In the genomic region with DNA sequence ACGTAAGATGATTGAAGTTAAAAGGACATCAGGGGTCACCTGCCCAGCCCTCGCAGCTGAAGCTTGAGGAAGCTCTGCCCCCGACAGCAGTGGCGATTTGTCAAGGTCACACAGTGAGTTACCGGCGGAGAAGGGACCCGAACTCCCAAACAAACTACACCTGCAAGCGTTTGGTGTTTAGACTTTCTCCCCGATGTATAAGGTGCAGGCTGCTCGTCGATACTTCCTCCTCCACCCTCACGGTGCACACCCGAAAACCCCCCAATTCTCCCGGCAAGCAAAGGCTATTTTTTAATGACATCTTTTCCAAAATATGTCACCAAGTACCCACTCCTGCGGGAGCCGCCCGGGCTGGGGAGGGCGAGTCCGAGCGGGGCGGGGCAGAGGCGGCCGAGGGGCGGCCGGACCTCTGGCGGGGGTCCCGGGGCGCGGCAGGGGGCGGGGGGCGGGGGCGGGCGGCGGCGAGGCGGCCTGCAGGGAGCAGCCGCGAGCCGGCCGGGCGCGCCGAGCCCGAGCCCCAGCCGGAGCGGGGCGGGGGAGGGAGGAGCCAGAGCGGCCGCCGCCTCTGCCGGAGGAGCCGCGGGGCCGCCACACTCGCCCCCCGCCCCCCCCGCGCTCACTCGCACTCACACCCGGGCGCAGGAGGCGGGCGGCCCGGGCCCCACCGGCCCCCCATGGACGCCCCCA, we compare ENCODE assay signal across 7 cellular contexts. TPM values are rescaled to one million over a fixed set of nuclear protein-coding genes. Genes with fewer than 3 reads are reported as not detected.
A peak's percentile ranks its signal among the peaks of the same experiment; 100 is the strongest.
DNase-seq lines count a peak whose midpoint lies in the region; ATAC-seq, FAIRE-seq and TF ChIP-seq lines count a peak whose summit lies in the region.

A gene with protein sequence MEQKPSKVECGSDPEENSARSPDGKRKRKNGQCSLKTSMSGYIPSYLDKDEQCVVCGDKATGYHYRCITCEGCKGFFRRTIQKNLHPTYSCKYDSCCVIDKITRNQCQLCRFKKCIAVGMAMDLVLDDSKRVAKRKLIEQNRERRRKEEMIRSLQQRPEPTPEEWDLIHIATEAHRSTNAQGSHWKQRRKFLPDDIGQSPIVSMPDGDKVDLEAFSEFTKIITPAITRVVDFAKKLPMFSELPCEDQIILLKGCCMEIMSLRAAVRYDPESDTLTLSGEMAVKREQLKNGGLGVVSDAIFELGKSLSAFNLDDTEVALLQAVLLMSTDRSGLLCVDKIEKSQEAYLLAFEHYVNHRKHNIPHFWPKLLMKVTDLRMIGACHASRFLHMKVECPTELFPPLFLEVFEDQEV (plus strand): TSS at position 619 of the 687 bp plus-strand sequence. CDS start 11,524 bp downstream, outside the sequence.

- no peak within 1 kb of the TSS for H3K27ac ChIP-seq in OCI-LY7 (ENCODE audit: low read depth, low read length, poor library complexity, severe bottlenecking)
- H3K27ac ChIP-seq in naive thymus-derived CD4-positive, alpha-beta T cell (ENCODE audit: low read depth, low read length), result peak within 1 kb of the TSS; percentile 84

- H3K4me3 ChIP-seq in OCI-LY7 (ENCODE audit: low read depth, low read length, poor library complexity, severe bottlenecking) (peak within 1 kb of the TSS; percentile 78), fibroblast of mammary gland (ENCODE audit: control insufficient read depth, low read depth, low read length) (peak within 1 kb of the TSS; percentile 87)
- H3K4me3 ChIP-seq in naive thymus-derived CD4-positive, alpha-beta T cell (ENCODE audit: low read length), result peak within 1 kb of the TSS; percentile 81

- H3K4me3 Mint-ChIP-seq in naive thymus-derived CD4-positive, alpha-beta T cell, result peak within 1 kb of the TSS; percentile 86 to 97 (median 94)

- peak within 1 kb of the TSS; percentile 35 to 95 (median 89) for H3K27ac Mint-ChIP-seq in naive thymus-derived CD4-positive, alpha-beta T cell

- peaks cover 0 to 62% (median 0%) of the 10 kb centered on the region in 5 donors for H3K27me3 Mint-ChIP-seq in naive thymus-derived CD4-positive, alpha-beta T cell

- BruUV-seq in OCI-LY7 (replicated peaks; lab: Mats Ljungman, UMichigan), result no TSS peak

- POLR2A ChIA-PET in OCI-LY7 (lab: Charles Lee), result interaction anchor here (1.3 kb wide), 1 partner anchor 53 kb away, joined by 3 read pairs; no protein-coding TSS in a partner anchor
- POLR2A ChIA-PET in naive thymus-derived CD4-positive, alpha-beta T cell (lab: Charles Lee), result interaction anchor here (0.9 to 7.2 kb wide), 10 partner anchors 8 to 60 kb away, joined by 3 to 62 read pairs (median 8); a partner anchor contains a TSS

- peaks cover 32 to 49% (median 42%) of the 10 kb centered on the region in 7 donors for H3K4me1 Mint-ChIP-seq in naive thymus-derived CD4-positive, alpha-beta T cell

- CTCF ChIA-PET in OCI-LY7 (lab: Charles Lee; ENCODE audit: unreplicated experiment), result no interaction called here
- CTCF ChIA-PET in naive thymus-derived CD4-positive, alpha-beta T cell (lab: Charles Lee), result interaction anchor here (0.6 to 11.1 kb wide), 15 partner anchors 8 to 106 kb away, joined by 3 to 127 read pairs (median 5); a partner anchor contains a TSS

- TF ChIP-seq POLR2A in GM12891 (IDR thresholded peaks at IDR 0.05; ENCODE audit: low read depth, low read length), result no peak

- peaks cover 0 to 5% (median 0%) of the 10 kb centered on the region in 5 donors for H3K36me3 Mint-ChIP-seq in naive thymus-derived CD4-positive, alpha-beta T cell

- H2AFZ ChIP-seq in OCI-LY7 (ENCODE audit: low read length), result peak within 1 kb of the TSS; percentile 80

- no peaks in the 10 kb centered on the region for H4K20me1 ChIP-seq in OCI-LY7 (ENCODE audit: insufficient read depth, low read length)

- H3K9me3 ChIP-seq in OCI-LY7 (ENCODE audit: low read length), result no peaks in the 10 kb centered on the region
- no peaks in the 10 kb centered on the region for H3K9me3 ChIP-seq in naive thymus-derived CD4-positive, alpha-beta T cell (ENCODE audit: control insufficient read depth in 2 of 3, low read length in 3 of 3)

- H3K9me2 ChIP-seq in OCI-LY7 (ENCODE audit: insufficient read depth, low read length), result no peaks in the 10 kb centered on the region

- intact Hi-C loops in OCI-LY7 (cut with micrococcal nuclease; ENCODE audit: unreplicated experiment), result loop anchor here (2.0 kb wide), 1 partner anchor 48 kb away; no protein-coding TSS in a partner anchor
- intact Hi-C loops in naive thymus-derived CD4-positive, alpha-beta T cell (cut with micrococcal nuclease), result loop anchor here (1.0 to 5.0 kb wide), 9 partner anchors 13 to 129 kb away; a partner anchor contains a TSS

- no peaks in the 10 kb centered on the region for H3K36me3 ChIP-seq in OCI-LY7 (ENCODE audit: insufficient read depth, low read length)
- H3K36me3 ChIP-seq in naive thymus-derived CD4-positive, alpha-beta T cell (ENCODE audit: control insufficient read depth in 2 of 3, insufficient read depth in 3 of 3, low read length in 3 of 3), result peaks cover 0 to 3% (median 0%) of the 10 kb centered on the region in 3 experiments

- H3K79me2 ChIP-seq in OCI-LY7 (ENCODE audit: insufficient read depth, low read depth, low read length), result no peaks in the 10 kb centered on the region

- peak within 1 kb of the TSS; percentile 75 for H3K4me2 ChIP-seq in OCI-LY7 (ENCODE audit: low read length)

- no peaks in the 10 kb centered on the region for H3K9me3 Mint-ChIP-seq in naive thymus-derived CD4-positive, alpha-beta T cell

- H3K4me1 ChIP-seq in OCI-LY7 (ENCODE audit: insufficient read depth, low read length, poor library complexity, severe bottlenecking), result peaks cover 32% of the 10 kb centered on the region
- H3K4me1 ChIP-seq in naive thymus-derived CD4-positive, alpha-beta T cell (ENCODE audit: control insufficient read depth in 2 of 2, insufficient read depth in 2 of 2, low read length in 2 of 2), result peaks cover 21 to 34% of the 10 kb centered on the region in 2 donors

- FAIRE-seq in GM12891 (lab: Jason Lieb, UNC), result peak; percentile 38

- ATAC-seq in HG02973 (IDR thresholded peaks at IDR 0.05; ENCODE audit: unreplicated experiment), result peak; percentile 56
- ATAC-seq in naive thymus-derived CD4-positive, alpha-beta T cell, result peak; percentile 93

- peak; percentile 88 for DNase-seq in GM12891 (ENCODE audit: insufficient read length, low spot score)
- DNase-seq in OCI-LY7 (ENCODE audit: low spot score), result peak; percentile 76
- DNase-seq in activated T-helper 9 cell treated with anti-CD3 and anti-CD28 coated beads, Interleukin-2, amount 50 U/mL, for 16 hours (ENCODE audit: low read depth), result peak; percentile 64
- no peak for DNase-seq in fibroblast of mammary gland (ENCODE audit: low read depth)
- DNase-seq in naive thymus-derived CD4-positive, alpha-beta T cell, result peak; percentile 56 to 77 (median 71)

- H3K27me3 ChIP-seq in naive thymus-derived CD4-positive, alpha-beta T cell (ENCODE audit: control insufficient read depth in 2 of 2, insufficient read depth in 2 of 2, low read length in 2 of 2), result no peaks in the 10 kb centered on the region

- TF ChIP-seq CTCF in OCI-LY7 (conservative IDR thresholded peaks at IDR 0.05; ENCODE audit: low read length), result 0 out of 2 replicates have a peak, but pooled peaks have one; percentile 14
- no peak for TF ChIP-seq CTCF in fibroblast of mammary gland (conservative IDR thresholded peaks at IDR 0.05; ENCODE audit: control insufficient read depth, insufficient read depth, low read depth, low read length)
- TF ChIP-seq CTCF in subcutaneous adipose tissue (IDR thresholded peaks at IDR 0.05; ENCODE audit: low read depth), result no peak

TF ChIP-seq in GM12891, 5 proteins besides CTCF, POLR2A, EP300 and RAD21:
- TF ChIP-seq POLR2AphosphoS5 (IDR thresholded peaks at IDR 0.05; ENCODE audit: low read depth, low read length) (no peak), TAF1 (IDR thresholded peaks at IDR 0.05; ENCODE audit: low read depth, low read length) (no peak), PAX5 (IDR thresholded peaks at IDR 0.05; ENCODE audit: insufficient read depth, low read length, severe bottlenecking) (no peak), SPI1 (IDR thresholded peaks at IDR 0.05; ENCODE audit: low read depth, low read length) (no peak), POU2F2 (IDR thresholded peaks at IDR 0.05; ENCODE audit: low read depth, low read length) (no peak)

RNA-seq across cellular contexts. Expression of the gene that starts here (rescaled TPM):
- 1.9 TPM for polyA plus RNA-seq in GM12891 (2012; ENCODE audit: low read depth, missing spikeins)
- 5.4 and 9.3 TPM in 2 replicates for total RNA-seq in OCI-LY7 (2014; rRNA removed; shearing (Covaris generic))
- 3.9 and 5.1 TPM in 2 replicates for total RNA-seq in OCI-LY7 (2022)
- 10 to 100 TPM in 4 of 5 experiments, 1 to 10 TPM in 1; 3.2 to 55.9 (median 48.4) TPM for total RNA-seq in naive thymus-derived CD4-positive, alpha-beta T cell
- 10 to 100 TPM; 17.7 to 26.2 TPM for polyA plus RNA-seq in naive thymus-derived CD4-positive, alpha-beta T cell
- 10 to 100 TPM; 35.7 to 81.2 (median 47.1) TPM for total RNA-seq in subcutaneous adipose tissue
